In the genomic region with DNA sequence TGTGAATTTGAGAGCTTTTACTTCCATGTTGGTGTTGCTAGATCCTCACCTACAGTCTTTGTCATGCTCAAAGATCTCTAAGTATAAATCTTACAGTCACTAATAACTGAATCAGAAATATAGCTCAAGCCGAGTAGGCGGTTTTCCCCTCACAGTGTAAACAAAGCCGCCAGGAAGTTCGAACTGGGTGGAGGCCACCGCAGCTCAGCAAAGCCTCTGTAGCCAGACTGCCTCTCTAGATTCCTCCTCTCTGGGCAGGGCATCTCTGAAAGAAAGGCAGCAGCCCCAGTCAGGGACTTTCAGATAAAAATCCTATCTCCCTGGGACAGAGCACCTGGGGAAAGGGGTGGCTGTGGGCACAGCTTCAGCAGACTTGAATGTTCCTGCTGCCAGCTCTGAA, we compare ENCODE assay signal across 8 cellular contexts.
DNase-seq lines count a peak whose midpoint lies in the region; ATAC-seq, FAIRE-seq and TF ChIP-seq lines count a peak whose summit lies in the region.
"Not testable (repeated sequence)": the region's sequence is repeated elsewhere in the genome, so short reads cannot be mapped to it uniquely, and the experiment has no call there.

No MANE protein-coding gene starts in this region.

- not testable (repeated sequence) for TF ChIP-seq CTCF in K562 (IDR thresholded peaks at IDR 0.05 in 2 of 3, conservative IDR thresholded peaks at IDR 0.05 in 1 of 3; ENCODE audit: insufficient read depth in 2 of 3, low read depth in 1 of 3, low read length in 3 of 3); osteocyte (IDR thresholded peaks at IDR 0.05)

- not testable (repeated sequence) for H3K4me3 Mint-ChIP-seq in osteocyte (ENCODE audit: unreplicated experiment)

- not testable (repeated sequence) for FAIRE-seq in K562 (lab: Jason Lieb, UNC)

- H4K20me1 ChIP-seq in K562 (replicated peaks; ENCODE audit: control insufficient read depth, insufficient read depth, low read length): not testable (repeated sequence)

- H3K9me3 Mint-ChIP-seq in osteocyte (ENCODE audit: unreplicated experiment): peaks cover 15% of the 10 kb centered on the region

- not testable (repeated sequence) for H3K36me3 ChIP-seq in K562 (ENCODE audit: control insufficient read depth, insufficient read depth, low read length)

- not testable (repeated sequence) for TF ChIP-seq RAD21 in K562 (CRISPR knock-in tag; conservative IDR thresholded peaks at IDR 0.05 in 1 of 2, IDR thresholded peaks at IDR 0.05 in 1 of 2)

- peak; percentile 29 for DNase-seq in Daoy (ENCODE audit: low read depth)
- DNase-seq in T follicular helper cell (ENCODE audit: low read depth): peak; percentile 32
- peak; percentile 28 for DNase-seq in activated CD4-positive, alpha-beta T cell treated with anti-CD3 and anti-CD28 coated beads for 48 hours
- DNase-seq in activated T-helper 1 cell treated with Interleukin-2 at 50 U/mL for 16 hours (ENCODE audit: low read depth): peak; percentile 41
- peak in 1 of 4 experiments; percentile 47 for DNase-seq in K562 (ENCODE audit: extremely low read depth in 1 of 4, low spot score in 3 of 4)
- DNase-seq in fibroblast of peridontal ligament (ENCODE audit: extremely low read depth): peak; percentile 28
- not testable (repeated sequence) for DNase-seq in osteocyte (ENCODE audit: extremely low spot score, unreplicated experiment)
- peak; percentile 28 for DNase-seq in stimulated activated naive CD4-positive, alpha-beta T cell treated with Interleukin-2 at 50 U/mL for 16 hours (lab: John Stamatoyannopoulos, UW)

- peaks cover 49% of the 10 kb centered on the region for H3K79me2 ChIP-seq in K562 (ENCODE audit: control insufficient read depth, insufficient read depth, low read length)

- H3K27me3 Mint-ChIP-seq in osteocyte (ENCODE audit: unreplicated experiment): not testable (repeated sequence)

- intact Hi-C loops in K562 (cut with micrococcal nuclease): not testable (repeated sequence)

- H3K9me1 ChIP-seq in K562 (ENCODE audit: control insufficient read depth, insufficient read depth, low read length): not testable (repeated sequence)

- not testable (repeated sequence) for H3K4me2 ChIP-seq in K562 (ENCODE audit: insufficient read depth, low read length)

- H3K4me3 ChIP-seq in K562: not testable (repeated sequence)

- H3K4me1 Mint-ChIP-seq in osteocyte (ENCODE audit: unreplicated experiment): peaks cover 14% of the 10 kb centered on the region

- BruUV-seq in K562 (replicated peaks; lab: Mats Ljungman, UMichigan): not testable (repeated sequence)

- POLR2A ChIA-PET in K562 (lab: Yijun Ruan, JAX): interaction anchor here (1.2 kb wide), 1 partner anchor 9 kb away, joined by 3 read pairs; no protein-coding TSS in a partner anchor

- CTCF ChIA-PET in K562 (lab: Yijun Ruan, JAX; ENCODE audit: low intra/inter-chr PET ratio): not testable (repeated sequence)

- WGBS in K562 (ENCODE audit: insufficient coverage, low coverage, missing lambda C conversion rate): 0% methylated on average over 3 of the region's 5 CpGs

- H3K4me1 ChIP-seq in K562 (replicated peaks in 1 of 2; ENCODE audit: control insufficient read depth in 2 of 2, insufficient read depth in 2 of 2, low read length in 2 of 2): not testable (repeated sequence)

- 0 out of 4 replicates have a peak overlapping the region, but pooled peaks of 1 of the 2 experiments have one; percentile 23 for H3K9ac ChIP-seq in K562 (ENCODE audit: insufficient read depth in 1 of 2, low read depth in 2 of 2, low read length in 2 of 2)

- H3K27ac ChIP-seq in K562 (ENCODE audit: extremely low read depth, low read depth, low read length): peak overlapping the region; percentile 17; the same call in 1 of the 3 replicates

- H3K27me3 ChIP-seq in K562 (ENCODE audit: control insufficient read depth in 2 of 2, insufficient read depth in 2 of 2, low read length in 2 of 2): not testable (repeated sequence)

- H3K9me3 ChIP-seq in K562 (replicated peaks; ENCODE audit: control insufficient read depth, insufficient read depth, low read depth, low read length): not testable (repeated sequence)

- peak; percentile 72 for ATAC-seq in K562

- in situ Hi-C loops in K562 (cut with MboI): not testable (repeated sequence)

- not testable (repeated sequence) for H3K36me3 Mint-ChIP-seq in osteocyte (ENCODE audit: unreplicated experiment)

- TF ChIP-seq POLR2A in K562 (conservative IDR thresholded peaks at IDR 0.05): not testable (repeated sequence)

- not testable (repeated sequence) for H2AFZ ChIP-seq in K562 (ENCODE audit: low read depth, low read length)

- peak overlapping the region; percentile 38 for H3K27ac Mint-ChIP-seq in osteocyte (ENCODE audit: unreplicated experiment)

- TF ChIP-seq EP300 in K562 (IDR thresholded peaks at IDR 0.05; ENCODE audit: low read length): not testable (repeated sequence)

TF ChIP-seq in K562, 482 proteins besides CTCF, POLR2A, EP300 and RAD21:
- TF ChIP-seq NCOR1 (IDR thresholded peaks at IDR 0.05) (0 out of 2 replicates have a peak, but pooled peaks have one; percentile 10), CBFA2T2 (conservative IDR thresholded peaks at IDR 0.05) (peak; percentile 33; the same call in 1 of the 2 replicates), FOXK2 (conservative IDR thresholded peaks at IDR 0.05 in 1 of 2, IDR thresholded peaks at IDR 0.05 in 1 of 2; ENCODE audit: low read depth in 2 of 2) (peak in 1 of 2 experiments; percentile 57; a peak in 2 of 4 replicates), TCF3 (CRISPR knock-in tag; IDR thresholded peaks at IDR 0.05) (0 out of 2 replicates have a peak, but pooled peaks have one; percentile 28), CBFA2T3 (IDR thresholded peaks at IDR 0.05) (peak; percentile 53), FOXA3 (CRISPR knock-in tag; conservative IDR thresholded peaks at IDR 0.05 in 1 of 2, IDR thresholded peaks at IDR 0.05 in 1 of 2) (peak; percentile 46 to 79; a peak in 1 of 4 replicates)
